ENCODE assay signal across 18 cellular contexts in genomic region chr3:115052906-115053305, GRCh38.
"Had no signal": no experiment of that assay in that cellular context is flagged by ENCODE, and none has a peak within 500 bp of the region (broad histone marks: within the 10 kb centered on the region; RNA-seq: fewer than 3 reads in every experiment).

No MANE protein-coding gene starts in this region.

- H3K4me3 Mint-ChIP-seq: activated CD4-positive, alpha-beta T cell treated with anti-CD3 and anti-CD28 coated beads, Interleukin-2, amount 10 ng/mL, durations not matched to agents 7 days and 5 days; activated naive CD4-positive, alpha-beta T cell treated with anti-CD3 and anti-CD28 coated beads for 36 hours; brain; natural killer cell; stimulated activated memory B cell treated with anti-CD40 and anti-IgM and Interleukin-4, amounts not matched to agents 10 μg/mL and 1 μg/mL and 100 μg/mL, for 72 hours had no signal

- H3K9me3 ChIP-seq: heart left ventricle, mucosa of descending colon, prostate gland, right lobe of liver, spleen had no signal

- H3K27me3 ChIP-seq: heart left ventricle, right lobe of liver, spleen had no signal

- H3K27ac Mint-ChIP-seq: activated CD4-positive, alpha-beta T cell treated with anti-CD3 and anti-CD28 coated beads, Interleukin-2, amount 10 ng/mL, durations not matched to agents 7 days and 5 days; activated naive CD4-positive, alpha-beta T cell treated with anti-CD3 and anti-CD28 coated beads for 36 hours; brain; natural killer cell; stimulated activated memory B cell treated with anti-CD40 and anti-IgM and Interleukin-4, amounts not matched to agents 10 μg/mL and 1 μg/mL and 100 μg/mL, for 72 hours had no signal

- ATAC-seq: esophagus mucosa; heart left ventricle; mucosa of descending colon; natural killer cell; right lobe of liver; stimulated activated memory B cell treated with anti-CD40 and anti-IgM and Interleukin-4, amounts not matched to agents 10 μg/mL and 1 μg/mL and 100 μg/mL, for 72 hours had no signal

- H3K9me3 Mint-ChIP-seq: activated naive CD4-positive, alpha-beta T cell treated with anti-CD3 and anti-CD28 coated beads for 36 hours; brain; natural killer cell had no signal

- H3K4me1 ChIP-seq: heart left ventricle, prostate gland, right lobe of liver, spleen had no signal

- DNase-seq: activated CD4-positive, alpha-beta T cell treated with anti-CD3 and anti-CD28 coated beads, Interleukin-2, amount 10 ng/mL, durations not matched to agents 7 days and 5 days; activated CD4-positive, CD25-positive, alpha-beta regulatory T cell; activated CD8-positive, alpha-beta memory T cell treated with anti-CD3 and anti-CD28 coated beads for 24 hours; activated naive CD4-positive, alpha-beta T cell treated with anti-CD3 and anti-CD28 coated beads for 36 hours; cerebellar nuclear complex; dermis blood vessel endothelial cell; heart left ventricle; mucosa of descending colon; natural killer cell; nucleus accumbens; right lobe of liver; spleen; stimulated activated CD4-positive, alpha-beta T cell treated with anti-CD3 and anti-CD28 coated beads, Interleukin-1b, Interleukin-23, amount 100 ng/mL, for 48 hours; trophoblast cell had no signal

- H3K36me3 Mint-ChIP-seq: brain, natural killer cell had no signal

- H3K4me3 ChIP-seq: heart left ventricle, mucosa of descending colon, prostate gland, right lobe of liver, spleen had no signal

- H3K27ac ChIP-seq: heart left ventricle, prostate gland, right lobe of liver, spleen had no signal

- H3K4me1 Mint-ChIP-seq: activated CD4-positive, alpha-beta T cell treated with anti-CD3 and anti-CD28 coated beads, Interleukin-2, amount 10 ng/mL, durations not matched to agents 7 days and 5 days had no signal

- H3K36me3 ChIP-seq: heart left ventricle, prostate gland, right lobe of liver, spleen had no signal

- H3K27me3 Mint-ChIP-seq: activated CD4-positive, alpha-beta T cell treated with anti-CD3 and anti-CD28 coated beads, Interleukin-2, amount 10 ng/mL, durations not matched to agents 7 days and 5 days; stimulated activated memory B cell treated with anti-CD40 and anti-IgM and Interleukin-4, amounts not matched to agents 10 μg/mL and 1 μg/mL and 100 μg/mL, for 72 hours had no signal
